Comparison of ENCODE assay signal across 8 cellular contexts in genomic region chrX:129654652-129655546, GRCh38. TPM values are rescaled to one million over a fixed set of nuclear protein-coding genes. Genes with fewer than 3 reads are reported as not detected.
A peak's percentile ranks its signal among the peaks of the same experiment; 100 is the strongest.
DNase-seq lines count a peak whose midpoint lies in the region; ATAC-seq and TF ChIP-seq lines count a peak whose summit lies in the region.

APLN (minus strand) TSS chrX:129654956; CDS start chrX:129654630, 326 bp downstream.

- H3K27ac Mint-ChIP-seq in activated naive CD8-positive, alpha-beta T cell treated with anti-CD3 and anti-CD28 coated beads for 36 hours, result no peak within 1 kb of the TSS

- peaks cover 0 to 30% (median 8%) of the 10 kb centered on the region in 9 donors for H3K4me1 ChIP-seq in heart right ventricle

- WGBS in heart right ventricle, 2 donors, result 1 to 4% methylated on average over 16 to 58 of the region's 67 CpGs

- H3K27me3 ChIP-seq in heart right ventricle, result peaks cover 0 to 38% (median 0%) of the 10 kb centered on the region in 7 donors

- no peaks in the 10 kb centered on the region for H3K36me3 Mint-ChIP-seq in activated naive CD8-positive, alpha-beta T cell treated with anti-CD3 and anti-CD28 coated beads for 36 hours

- ATAC-seq in heart right ventricle (peak; percentile 34 to 73 (median 58)), HG03135 (IDR thresholded peaks at IDR 0.05; ENCODE audit: unreplicated experiment) (no peak)

- no peaks in the 10 kb centered on the region for H3K36me3 ChIP-seq in heart right ventricle

- no peaks in the 10 kb centered on the region for H3K9me3 Mint-ChIP-seq in activated naive CD8-positive, alpha-beta T cell treated with anti-CD3 and anti-CD28 coated beads for 36 hours

- H3K4me3 ChIP-seq in heart right ventricle, result peak within 1 kb of the TSS; percentile 19 to 60 (median 54)

- peak within 1 kb of the TSS; percentile 71 for H3K4me3 Mint-ChIP-seq in activated naive CD8-positive, alpha-beta T cell treated with anti-CD3 and anti-CD28 coated beads for 36 hours

- TF ChIP-seq CTCF in GM20000 (IDR thresholded peaks at IDR 0.05; ENCODE audit: extremely low read depth, missing control alignments) (no peak), heart right ventricle (IDR thresholded peaks at IDR 0.05) (peak in 1 of 9 donors; percentile 17)

- intact Hi-C loops in heart right ventricle (cut with DNase I), result loop anchor here in 1 of 10 donors (5.0 kb wide), 1 partner anchor 72 kb away; no protein-coding TSS in a partner anchor

- peaks cover 23% of the 10 kb centered on the region for H3K27me3 Mint-ChIP-seq in activated naive CD8-positive, alpha-beta T cell treated with anti-CD3 and anti-CD28 coated beads for 36 hours

- peak; percentile 63 for DNase-seq in COLO668 (lab: John Stamatoyannopoulos, UW; ENCODE audit: unreplicated experiment)
- peak; percentile 33 for DNase-seq in GM20000 (ENCODE audit: low spot score)
- peak; percentile 30 for DNase-seq in NCI-H1105 (lab: John Stamatoyannopoulos, UW)
- DNase-seq in activated naive CD8-positive, alpha-beta T cell treated with anti-CD3 and anti-CD28 coated beads for 36 hours, result peak; percentile 26
- peak; percentile 58 to 69 for DNase-seq in heart right ventricle
- DNase-seq in pons (ENCODE audit: low spot score), result peak; percentile 46
- DNase-seq in NK-92 treated with Interleukin-12 subunit alpha and Interleukin-12 subunit beta, amount 100 ng/mL, for 24 hours (lab: John Stamatoyannopoulos, UW), result no peak

- peak within 1 kb of the TSS in 9 of 10 donors; percentile 25 to 77 (median 67) for H3K27ac ChIP-seq in heart right ventricle

- no peaks in the 10 kb centered on the region for H3K9me3 ChIP-seq in heart right ventricle

- no peaks in the 10 kb centered on the region for H3K4me1 Mint-ChIP-seq in activated naive CD8-positive, alpha-beta T cell treated with anti-CD3 and anti-CD28 coated beads for 36 hours

RNA-seq across cellular contexts. Expression of gene APLN, which starts in this region (rescaled TPM):
- total RNA-seq in activated naive CD8-positive, alpha-beta T cell treated with anti-CD3 and anti-CD28 coated beads for 36 hours, result 1 to 10 TPM; 2.4 to 2.6 TPM
- total RNA-seq in heart right ventricle, result 10 to 100 TPM in 9 of 10 donors, 1 to 10 TPM in 1; 8.8 to 44.7 (median 14.1) TPM
- 1 to 10 TPM; 2.7 to 5.4 TPM for polyA plus RNA-seq in heart right ventricle
